Comparison of ENCODE assay signal across 8 cellular contexts in the genomic region with DNA sequence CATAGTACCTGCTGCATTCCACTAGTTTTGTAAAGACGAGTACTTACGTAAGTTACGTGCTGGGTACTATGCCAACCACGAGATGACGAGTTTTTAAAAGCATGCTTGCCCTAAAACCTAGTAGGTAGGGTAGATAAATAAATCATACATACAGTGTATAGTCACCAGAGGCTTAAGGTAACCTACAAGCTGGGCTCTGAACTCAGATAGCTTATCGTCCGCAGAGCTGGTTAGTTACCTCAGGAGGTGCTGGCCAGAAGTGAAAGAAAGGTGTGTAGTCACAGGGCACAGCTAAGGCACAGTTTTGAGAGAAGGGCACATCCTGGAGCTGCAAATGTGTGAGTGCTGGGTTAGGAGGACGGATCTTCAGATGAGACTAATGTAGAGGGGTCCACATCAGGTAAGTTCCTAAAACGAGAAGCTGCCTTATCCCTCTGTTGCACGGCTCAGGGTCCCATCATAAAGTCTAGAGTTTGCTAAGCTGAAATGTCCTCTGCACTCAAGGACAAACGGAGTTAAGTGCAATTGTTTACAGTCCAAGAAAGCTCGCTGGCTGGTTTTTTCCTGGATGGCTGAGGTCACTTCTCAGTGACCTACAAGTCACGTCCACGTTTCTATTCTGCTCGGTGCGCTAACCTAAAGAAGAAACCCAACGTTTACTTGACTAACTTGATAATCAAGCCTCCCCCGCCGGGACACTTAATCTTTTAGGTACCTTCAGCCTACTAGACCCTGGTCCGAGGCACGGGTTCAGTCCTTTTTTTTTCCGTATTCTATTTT. TPM values are rescaled to one million over a fixed set of nuclear protein-coding genes. Genes with fewer than 3 reads are reported as not detected.
A peak's percentile ranks its signal among the peaks of the same experiment; 100 is the strongest.
DNase-seq lines count a peak whose midpoint lies in the region; ATAC-seq and FAIRE-seq lines count a peak whose summit lies in the region.

No MANE protein-coding gene starts in this region.

- peak; percentile 0 for ATAC-seq in HG02973 (IDR thresholded peaks at IDR 0.05; ENCODE audit: unreplicated experiment)
- no peak for ATAC-seq in HG02610 (IDR thresholded peaks at IDR 0.05; ENCODE audit: unreplicated experiment)

- peak overlapping the region; percentile 82 for H3K4me3 Mint-ChIP-seq in activated naive CD8-positive, alpha-beta T cell treated with anti-CD3 and anti-CD28 coated beads for 36 hours

- H3K27ac Mint-ChIP-seq in activated naive CD8-positive, alpha-beta T cell treated with anti-CD3 and anti-CD28 coated beads for 36 hours, result no peak overlapping the region

- H3K4me3 ChIP-seq in iPS-15b (ENCODE audit: low read depth, low read length) (peak overlapping the region; percentile 74), small intestine (ENCODE audit: low read depth in 1 of 2, low read length in 2 of 2) (peak overlapping the region; percentile 87 to 93)

- H3K36me3 Mint-ChIP-seq in activated naive CD8-positive, alpha-beta T cell treated with anti-CD3 and anti-CD28 coated beads for 36 hours, result no peaks in the 10 kb centered on the region

- H3K36me3 ChIP-seq in ES-I3 (ENCODE audit: insufficient read depth, low read length), result no peaks in the 10 kb centered on the region
- no peaks in the 10 kb centered on the region for H3K36me3 ChIP-seq in iPS-15b (ENCODE audit: control insufficient read depth, insufficient read depth, low read length)
- H3K36me3 ChIP-seq in small intestine (ENCODE audit: control insufficient read depth in 2 of 2, insufficient read depth in 2 of 2, low read length in 2 of 2), result no peaks in the 10 kb centered on the region

- H3K27ac ChIP-seq in small intestine (ENCODE audit: low read depth in 1 of 2, low read length in 1 of 2), result peak overlapping the region; percentile 94 to 95

- peaks cover 15% of the 10 kb centered on the region for H3K4me1 Mint-ChIP-seq in activated naive CD8-positive, alpha-beta T cell treated with anti-CD3 and anti-CD28 coated beads for 36 hours

- no peak for DNase-seq in activated naive CD8-positive, alpha-beta T cell treated with anti-CD3 and anti-CD28 coated beads for 36 hours
- DNase-seq in small intestine (peak; percentile 78), T1000 (lab: John Stamatoyannopoulos, UW) (no peak), NCI-H524 treated with DMSO at 0.1 percent for 48 hours (lab: John Stamatoyannopoulos, UW) (no peak)

- H3K4me1 ChIP-seq in ES-I3 (ENCODE audit: insufficient read depth, low read length) (peaks cover 14% of the 10 kb centered on the region; the same call in 1 of the 2 replicates), iPS-15b (ENCODE audit: control insufficient read depth, insufficient read depth, low read length) (peaks cover 13% of the 10 kb centered on the region), small intestine (ENCODE audit: control insufficient read depth in 2 of 2, insufficient read depth in 1 of 2, low read depth in 1 of 2, low read length in 1 of 2) (peaks cover 0 to 2% of the 10 kb centered on the region in 2 donors)

- H3K9me3 ChIP-seq in ES-I3 (ENCODE audit: control insufficient read depth, insufficient read depth, low read length) (no peaks in the 10 kb centered on the region), iPS-15b (ENCODE audit: control insufficient read depth, insufficient read depth, low read length) (no peaks in the 10 kb centered on the region), small intestine (ENCODE audit: control insufficient read depth, low read depth) (no peaks in the 10 kb centered on the region)

- H3K27me3 Mint-ChIP-seq in activated naive CD8-positive, alpha-beta T cell treated with anti-CD3 and anti-CD28 coated beads for 36 hours, result peaks cover 5% of the 10 kb centered on the region

- no peaks in the 10 kb centered on the region for H3K9me3 Mint-ChIP-seq in activated naive CD8-positive, alpha-beta T cell treated with anti-CD3 and anti-CD28 coated beads for 36 hours

- H3K27me3 ChIP-seq in iPS-15b (ENCODE audit: control insufficient read depth, insufficient read depth, low read length) (peaks cover 11% of the 10 kb centered on the region), small intestine (ENCODE audit: control insufficient read depth in 2 of 2, insufficient read depth in 2 of 2, low read length in 2 of 2) (no peaks in the 10 kb centered on the region)

- peak overlapping the region; percentile 81 for H3K9ac ChIP-seq in ES-I3 (ENCODE audit: low read depth, low read length)
- peak overlapping the region; percentile 13 for H3K9ac ChIP-seq in iPS-15b (ENCODE audit: low read depth, low read length)

- 6 to 30% (median 14%) methylated on average over 22 of the region's 22 CpGs for WGBS in small intestine, 3 donors

- no peak for FAIRE-seq in small intestine (lab: Jason Lieb, UNC)

RNA-seq across cellular contexts. Expression of a gene that starts 1.1 kb away (rescaled TPM):
- 1 to 10 TPM; 1.0 to 1.4 TPM for total RNA-seq in activated naive CD8-positive, alpha-beta T cell treated with anti-CD3 and anti-CD28 coated beads for 36 hours
- polyA plus RNA-seq in small intestine, result 10 to 100 TPM in 2 of 3 donors, 1 to 10 TPM in 1; 7.7 to 32.0 (median 22.4) TPM
